ENCODE assay signal across 2 cellular contexts in the genomic region with DNA sequence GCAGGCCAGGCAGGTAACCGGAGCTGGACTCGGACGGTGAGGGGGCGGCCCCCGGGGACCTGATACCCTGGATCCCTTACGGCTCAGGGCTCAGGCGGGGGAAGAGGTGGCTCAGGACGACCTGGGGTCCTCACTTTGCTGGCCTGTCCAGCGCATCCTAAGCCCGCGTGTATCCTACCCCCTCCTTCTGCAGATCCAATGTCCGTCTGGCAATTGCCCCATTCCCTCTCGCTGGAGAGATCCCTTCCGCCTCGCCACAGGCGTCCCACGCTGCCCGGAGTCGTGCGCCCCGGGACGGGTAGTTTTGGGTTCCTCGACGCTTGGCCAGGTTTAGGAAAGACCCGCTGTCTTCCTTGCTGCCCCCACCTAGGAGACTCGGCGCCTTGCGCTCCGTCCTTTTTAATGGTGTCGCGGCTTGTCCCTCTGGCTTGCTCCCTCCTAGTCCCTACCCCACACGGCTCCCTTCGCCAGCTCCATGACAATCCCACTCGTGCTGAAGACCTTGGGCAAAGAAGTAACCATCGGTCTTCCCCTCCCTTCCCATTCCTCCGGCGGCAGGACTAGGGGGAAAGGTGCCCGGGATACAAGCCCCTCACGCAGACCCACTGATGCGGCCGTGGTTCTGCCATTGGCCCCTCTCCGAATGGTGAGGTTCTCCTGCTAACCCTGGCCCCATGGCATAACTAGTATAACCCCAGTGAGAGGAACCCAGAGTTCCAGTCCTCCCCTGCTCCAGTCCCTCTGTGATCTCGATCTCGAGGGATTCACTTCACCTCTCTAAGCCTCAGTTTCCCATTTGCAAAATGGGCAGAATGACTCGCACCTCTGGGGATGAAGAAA.
TF ChIP-seq lines count a peak whose summit lies in the region.

No MANE protein-coding gene starts in this region.

TF ChIP-seq in SK-N-SH, 30 proteins besides CTCF, POLR2A, EP300 and RAD21 (continued from another document):
- TF ChIP-seq, protein P1, sequence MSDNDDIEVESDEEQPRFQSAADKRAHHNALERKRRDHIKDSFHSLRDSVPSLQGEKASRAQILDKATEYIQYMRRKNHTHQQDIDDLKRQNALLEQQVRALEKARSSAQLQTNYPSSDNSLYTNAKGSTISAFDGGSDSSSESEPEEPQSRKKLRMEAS (IDR thresholded peaks at IDR 0.05; ENCODE audit: low read depth) = no peak

TF ChIP-seq in endothelial cell of umbilical vein, 7 proteins besides CTCF, POLR2A, EP300 and RAD21 (continued from another document):
- TF ChIP-seq, protein P1 (IDR thresholded peaks at IDR 0.05; ENCODE audit: insufficient read depth, insufficient read length) = no peak
TF ChIP-seq in endothelial cell of umbilical vein: peak in this region for 1.
